ENCODE assay signal across 29 cellular contexts in genomic region chr1:83834621-83835264, GRCh38.
DNase-seq lines count a peak whose midpoint lies in the region; ATAC-seq and TF ChIP-seq lines count a peak whose summit lies in the region.
"Had no signal": no experiment of that assay in that cellular context is flagged by ENCODE, and none has a peak within 500 bp of the region (broad histone marks: within the 10 kb centered on the region; RNA-seq: fewer than 3 reads in every experiment).

No MANE protein-coding gene starts in this region.

- POLR2A ChIA-PET in IMR-90 (lab: Charles Lee; ENCODE audit: unreplicated experiment), result no interaction called here

- no peak overlapping the region for H3K4me2 ChIP-seq in IMR-90 (ENCODE audit: low read depth, low read length)
- H3K4me2 ChIP-seq: A549 had no signal

- no peak for TF ChIP-seq POLR2A in IMR-90 (IDR thresholded peaks at IDR 0.05; ENCODE audit: low read depth, low read length)

- no peak overlapping the region for H2BK15ac ChIP-seq in IMR-90 (ENCODE audit: low read depth, low read length)

- no peak overlapping the region for H3K9ac ChIP-seq in IMR-90 (ENCODE audit: low read depth, low read length)

- no peak for DNase-seq in IMR-90
- no peak for DNase-seq in chondrocyte (ENCODE audit: low spot score)
- DNase-seq in left lobe of liver (ENCODE audit: low spot score), result no peak
- DNase-seq in central memory CD4-positive, alpha-beta T cell, result no peak
- DNase-seq in stimulated activated CD4-positive, alpha-beta T cell treated with anti-CD3 and anti-CD28 coated beads, Interleukin-12 subunit alpha, Interleukin-12 subunit beta, amount 100 ng/mL, for 4 hours, result no peak
- DNase-seq in NCI-H1092 treated with DMSO at 0.1 percent for 48 hours (lab: John Stamatoyannopoulos, UW), result no peak
- no peak for DNase-seq in activated effector memory CD4-positive, alpha-beta T cell treated with Interleukin-2 at 50 U/mL for 16 hours
- DNase-seq: activated CD4-positive, CD25-positive, alpha-beta regulatory T cell; activated CD8-positive, alpha-beta memory T cell treated with anti-CD3 and anti-CD28 coated beads, Interleukin-2, amount 10 ng/mL, durations not matched to agents 7 days and 5 days; activated T-cell treated with anti-CD3 and anti-CD28 coated beads, Interleukin-2, amount 50 U/mL, for 4 hours; CD4-positive, alpha-beta T cell; hippocampal formation; immature natural killer cell; Kasumi-1; left cardiac atrium; NCI-H2107; NCI-H774; ovary; retina; RPMI8226; stimulated activated naive CD8-positive, alpha-beta T cell treated with anti-CD3 and anti-CD28 coated beads, Interleukin-15, Interleukin-2, amounts not matched to agents 100 U/mL and 50 U/mL, for 24 hours had no signal

- no peak overlapping the region for H2AK9ac ChIP-seq in IMR-90 (replicated peaks; ENCODE audit: low read depth, low read length, poor library complexity)

- CTCF ChIA-PET in IMR-90 (lab: Yijun Ruan, JAX), result no interaction called here

- TF ChIP-seq CTCF in GM12873 (IDR thresholded peaks at IDR 0.05; ENCODE audit: insufficient read depth, low read depth, low read length, missing control alignments) (peak; percentile 10), IMR-90 (conservative IDR thresholded peaks at IDR 0.05; ENCODE audit: low read depth, low read length) (no peak), chondrocyte (IDR thresholded peaks at IDR 0.05) (peak; percentile 19)

- no peak overlapping the region for H3K4me3 Mint-ChIP-seq in chondrocyte (ENCODE audit: unreplicated experiment)
- H3K4me3 Mint-ChIP-seq: activated CD8-positive, alpha-beta memory T cell treated with anti-CD3 and anti-CD28 coated beads, Interleukin-2, amount 10 ng/mL, durations not matched to agents 7 days and 5 days; activated T-cell treated with anti-CD3 and anti-CD28 coated beads, Interleukin-2, amount 50 U/mL, for 4 hours; CD4-positive, alpha-beta T cell; central memory CD8-positive, alpha-beta T cell; immature natural killer cell; nephron had no signal

- peaks cover 3% of the 10 kb centered on the region for H3K9me3 Mint-ChIP-seq in chondrocyte (ENCODE audit: low read depth)
- H3K9me3 Mint-ChIP-seq: CD4-positive, alpha-beta T cell; central memory CD8-positive, alpha-beta T cell; nephron had no signal

- no peak overlapping the region for H2BK5ac ChIP-seq in IMR-90 (ENCODE audit: low read depth, low read length, poor library complexity, severe bottlenecking)

- H2AK5ac ChIP-seq in IMR-90 (ENCODE audit: low read depth, low read length), result no peak overlapping the region

- in situ Hi-C loops in IMR-90 (cut with MboI; ENCODE audit: low sequenced_read_pairs), result no loop called here

- H4K5ac ChIP-seq in IMR-90 (ENCODE audit: low read depth, low read length), result no peak overlapping the region

- H3K18ac ChIP-seq in IMR-90 (ENCODE audit: low read depth, low read length), result no peak overlapping the region

- WGBS in IMR-90 (ENCODE audit: extremely low coverage in 2 of 2, insufficient read length in 1 of 2), 2 experiments, result 100% methylated on average over 1 of the region's 4 CpGs; no CpG with 5 or more reads in 1 of the 2 experiments

- ATAC-seq in IMR-90 (ENCODE audit: low read depth) (no peak), left lobe of liver (peak; percentile 34)
- ATAC-seq: A549; activated CD8-positive, alpha-beta memory T cell treated with anti-CD3 and anti-CD28 coated beads, Interleukin-2, amount 10 ng/mL, durations not matched to agents 7 days and 5 days; activated T-cell treated with anti-CD3 and anti-CD28 coated beads, Interleukin-2, amount 50 U/mL, for 4 hours; left cardiac atrium; stimulated activated naive CD8-positive, alpha-beta T cell treated with anti-CD3 and anti-CD28 coated beads, Interleukin-15, Interleukin-2, amounts not matched to agents 100 U/mL and 50 U/mL, for 24 hours had no signal

- no peak overlapping the region for H3K56ac ChIP-seq in IMR-90 (ENCODE audit: extremely low read depth, insufficient read depth, low read length)

- no peak overlapping the region for H3K4ac ChIP-seq in IMR-90 (ENCODE audit: low read depth, low read length)

- intact Hi-C loops in IMR-90 (cut with micrococcal nuclease), result no loop called here

- H3K36me3 ChIP-seq in IMR-90 (ENCODE audit: control insufficient read depth, insufficient read depth, low read length), result no peaks in the 10 kb centered on the region
- H3K36me3 ChIP-seq: ascending aorta, HAP-1, ovary, SJSA1 had no signal

- dilution Hi-C loops in IMR-90 (cut with HindIII; ENCODE audit: low sequenced_read_pairs, unreplicated experiment), result no loop called here

- no peak for TF ChIP-seq RAD21 in IMR-90 (IDR thresholded peaks at IDR 0.05; ENCODE audit: low read length)

- H3K14ac ChIP-seq in IMR-90 (replicated peaks; ENCODE audit: low read depth, low read length), result no peak overlapping the region

- H4K8ac ChIP-seq in IMR-90 (ENCODE audit: low read depth in 2 of 2, low read length in 2 of 2), result no peak overlapping the region

- no peaks in the 10 kb centered on the region for H3K4me1 ChIP-seq in IMR-90 (ENCODE audit: control insufficient read depth, insufficient read depth, low read length)
- H3K4me1 ChIP-seq: A549, ascending aorta, SJSA1 had no signal

- H3K27me3 Mint-ChIP-seq in chondrocyte (ENCODE audit: low read depth), result no peaks in the 10 kb centered on the region
- H3K27me3 Mint-ChIP-seq: activated CD8-positive, alpha-beta memory T cell treated with anti-CD3 and anti-CD28 coated beads, Interleukin-2, amount 10 ng/mL, durations not matched to agents 7 days and 5 days; CD4-positive, alpha-beta T cell had no signal

- H3K4me1 Mint-ChIP-seq in chondrocyte (ENCODE audit: low read depth), result peaks cover 6% of the 10 kb centered on the region
- H3K4me1 Mint-ChIP-seq: activated CD8-positive, alpha-beta memory T cell treated with anti-CD3 and anti-CD28 coated beads, Interleukin-2, amount 10 ng/mL, durations not matched to agents 7 days and 5 days; central memory CD8-positive, alpha-beta T cell; immature natural killer cell; nephron had no signal

- H3K9me3 ChIP-seq in IMR-90 (ENCODE audit: control insufficient read depth, insufficient read depth, low read length), result no peaks in the 10 kb centered on the region
- H3K9me3 ChIP-seq: A549, ascending aorta, HAP-1, ovary had no signal

- no peak overlapping the region for H2AFZ ChIP-seq in IMR-90 (replicated peaks; ENCODE audit: low read length, poor library complexity)

- H3K9me1 ChIP-seq in IMR-90 (ENCODE audit: insufficient read depth, low read length), result no peaks in the 10 kb centered on the region

- BruUV-seq in IMR-90 (replicated peaks; lab: Mats Ljungman, UMichigan), result no TSS peak

- H3K27me3 ChIP-seq in IMR-90 (ENCODE audit: control insufficient read depth, insufficient read depth, low read length), result 0 out of 2 replicates have a peak, but pooled peaks cover 1% of the 10 kb centered on the region
- H3K27me3 ChIP-seq: ascending aorta, ovary, SJSA1 had no signal

- H4K20me1 ChIP-seq in IMR-90 (ENCODE audit: insufficient read depth, low read length), result no peaks in the 10 kb centered on the region

- H3K23ac ChIP-seq in IMR-90 (ENCODE audit: low read depth, low read length), result no peak overlapping the region

- no peak overlapping the region for H2BK120ac ChIP-seq in IMR-90 (ENCODE audit: low read depth, low read length)

- H4K91ac ChIP-seq in IMR-90 (ENCODE audit: insufficient read depth, low read depth, low read length), result no peak overlapping the region

- H2BK20ac ChIP-seq in IMR-90 (ENCODE audit: low read depth, low read length), result no peak overlapping the region

- no peaks in the 10 kb centered on the region for H3K36me3 Mint-ChIP-seq in chondrocyte (ENCODE audit: low read depth)
- H3K36me3 Mint-ChIP-seq: activated CD8-positive, alpha-beta memory T cell treated with anti-CD3 and anti-CD28 coated beads, Interleukin-2, amount 10 ng/mL, durations not matched to agents 7 days and 5 days; immature natural killer cell had no signal

- no peak overlapping the region for H3K27ac ChIP-seq in IMR-90 (ENCODE audit: insufficient read depth, low read length)
- H3K27ac ChIP-seq: A549, ascending aorta, ovary, SJSA1, skin epidermis had no signal

- no peak overlapping the region for H3K27ac Mint-ChIP-seq in chondrocyte (ENCODE audit: unreplicated experiment)
- H3K27ac Mint-ChIP-seq: activated CD8-positive, alpha-beta memory T cell treated with anti-CD3 and anti-CD28 coated beads, Interleukin-2, amount 10 ng/mL, durations not matched to agents 7 days and 5 days; CD4-positive, alpha-beta T cell; immature natural killer cell; nephron had no signal

- H3K79me1 ChIP-seq in IMR-90 (ENCODE audit: low read depth in 1 of 2, low read length in 2 of 2), result no peaks in the 10 kb centered on the region

- H3K4me3 ChIP-seq in IMR-90 (ENCODE audit: insufficient read depth, low read depth, low read length), result no peak overlapping the region
- H3K4me3 ChIP-seq: A549, ascending aorta, HAP-1, ovary, SJSA1, skin epidermis had no signal

TF ChIP-seq in IMR-90, 13 proteins besides CTCF, POLR2A, EP300 and RAD21:
- no peak for TF ChIP-seq CHD1 (IDR thresholded peaks at IDR 0.05; ENCODE audit: low read depth, low read length)
- TF ChIP-seq CEBPB (IDR thresholded peaks at IDR 0.05; ENCODE audit: low read depth, low read length), result peak; percentile 58; the same call in 1 of the 2 replicates
- TF ChIP-seq RCOR1 (IDR thresholded peaks at IDR 0.05; ENCODE audit: insufficient replicate concordance, low read length), result no peak
- no peak for TF ChIP-seq FOS (IDR thresholded peaks at IDR 0.05; ENCODE audit: low read depth, low read length)
- TF ChIP-seq SMC3 (IDR thresholded peaks at IDR 0.05; ENCODE audit: low read depth, low read length), result no peak
- TF ChIP-seq BHLHE40 (IDR thresholded peaks at IDR 0.05; ENCODE audit: low read depth, low read length), result no peak
TF ChIP-seq in IMR-90: peak in this region for 1.
